8 cellular contexts compared by ENCODE assay signal in the genomic region with DNA sequence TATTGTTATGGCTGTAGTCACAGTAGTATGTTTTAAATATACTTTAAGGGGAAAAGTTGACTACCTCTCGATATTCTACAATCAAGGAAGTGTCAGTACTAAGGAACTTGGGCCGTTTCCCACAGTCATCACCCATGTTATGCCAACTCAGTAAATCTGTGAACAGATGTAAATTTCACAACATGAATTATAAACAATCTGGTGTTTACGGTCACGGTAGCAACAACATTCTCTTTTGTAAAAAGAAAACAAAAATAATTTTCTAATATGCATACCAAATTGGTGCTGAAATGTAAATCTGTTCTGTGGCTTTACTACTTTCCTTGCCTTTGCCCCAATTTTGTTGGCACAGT.
DNase-seq lines count a peak whose midpoint lies in the region; ATAC-seq and TF ChIP-seq lines count a peak whose summit lies in the region.

No MANE protein-coding gene starts in this region.

- no peaks in the 10 kb centered on the region for H3K9me2 ChIP-seq in SU-DHL-6 (replicated peaks; ENCODE audit: insufficient read depth, low read length)

- H3K4me2 ChIP-seq in SU-DHL-6 (ENCODE audit: low read depth, low read length, poor library complexity, severe bottlenecking) = peak overlapping the region; percentile 88

- H4K20me1 ChIP-seq in SU-DHL-6 (ENCODE audit: low read depth, low read length) = no peaks in the 10 kb centered on the region; the same call in 1 of the 2 replicates

- peak overlapping the region; percentile 83 for H2AFZ ChIP-seq in SU-DHL-6 (ENCODE audit: low read depth, low read length, severe bottlenecking)

- 0 out of 2 replicates have a peak, but pooled peaks cover 5% of the 10 kb centered on the region for H3K36me3 ChIP-seq in SU-DHL-6 (ENCODE audit: low read length)

- no peak for ATAC-seq in activated CD4-positive, CD25-positive, alpha-beta regulatory T cell treated with anti-CD3 and anti-CD28 coated beads, Interleukin-2, amount 50 U/mL, for 24 hours
- no peak for ATAC-seq in HG03460 (IDR thresholded peaks at IDR 0.05; ENCODE audit: unreplicated experiment)

- peak overlapping the region; percentile 80; the same call in 1 of the 2 replicates for H3K27ac ChIP-seq in SU-DHL-6 (ENCODE audit: low read depth, low read length)

- peak overlapping the region; percentile 66 for H3K9ac ChIP-seq in SU-DHL-6 (ENCODE audit: low read length)

- TF ChIP-seq CTCF in SU-DHL-6 (IDR thresholded peaks at IDR 0.05; ENCODE audit: insufficient read depth, low read length, poor library complexity, severe bottlenecking) = no peak

- peak overlapping the region; percentile 99 for H3K4me3 ChIP-seq in GM08714 (ENCODE audit: low read length)
- H3K4me3 ChIP-seq in SU-DHL-6 (ENCODE audit: insufficient read depth, low read length, poor library complexity, severe bottlenecking) = peak overlapping the region; percentile 76

- H3K9me3 ChIP-seq in SU-DHL-6 (ENCODE audit: insufficient read depth, low read length) = no peaks in the 10 kb centered on the region

- H3K79me2 ChIP-seq in SU-DHL-6 (ENCODE audit: insufficient read depth, low read length) = peaks cover 57% of the 10 kb centered on the region

- peaks cover 4% of the 10 kb centered on the region; the same call in 1 of the 2 replicates for H3F3A ChIP-seq in SU-DHL-6 (ENCODE audit: insufficient read depth)

- DNase-seq in fibroblast of peridontal ligament (ENCODE audit: extremely low read depth) = peak; percentile 27
- peak; percentile 9 for DNase-seq in retina
- DNase-seq in NCI-H128 (lab: John Stamatoyannopoulos, UW; ENCODE audit: unreplicated experiment) = no peak
- no peak for DNase-seq in KG1 (lab: John Stamatoyannopoulos, UW)

- no peaks in the 10 kb centered on the region for H3K27me3 ChIP-seq in SU-DHL-6 (ENCODE audit: low read length)

Comparison
In these comparisons a context has a peak if more than half of its experiments do, and no peak if none do; other contexts are left out.
1. DNase-seq: peak in fibroblast of peridontal ligament (single experiment) and retina (single experiment); none in NCI-H128 (single experiment) and KG1 (single experiment).